ENCODE assay signal across 17 cellular contexts in the genomic region with DNA sequence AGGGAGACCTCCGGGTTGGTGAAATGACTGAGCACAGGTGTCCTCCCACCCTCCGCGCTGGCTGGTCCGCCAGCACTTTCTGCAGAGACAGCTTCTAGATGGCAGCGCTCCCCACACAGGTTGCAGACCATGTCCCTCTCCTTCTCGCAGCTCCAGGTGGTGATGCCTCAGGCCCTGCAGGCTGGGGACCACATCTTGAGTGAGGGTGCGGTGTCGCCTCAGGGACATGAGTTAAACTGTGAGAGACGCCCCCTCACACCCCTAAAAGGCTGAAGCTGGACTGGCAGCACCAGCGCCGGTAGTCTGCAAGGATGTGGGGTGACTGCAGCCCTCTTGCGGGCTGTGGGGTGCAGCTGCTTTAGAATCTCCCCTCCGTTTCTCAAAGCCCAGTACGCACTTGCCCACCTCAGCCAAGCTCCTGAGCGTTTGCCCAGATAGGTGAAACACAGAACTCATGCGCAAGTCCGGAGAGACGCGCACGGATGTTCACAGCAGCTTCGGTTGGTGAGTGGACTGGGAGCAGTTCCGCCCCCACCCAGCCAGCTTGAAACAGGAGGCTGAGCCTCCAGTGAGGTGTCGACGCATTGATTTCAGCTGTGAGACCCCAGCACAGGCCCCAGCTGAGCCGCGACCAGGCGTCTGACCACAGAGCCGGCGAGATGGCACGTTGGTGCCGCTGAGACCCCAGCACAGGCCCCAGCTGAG. TPM values are rescaled to one million over a fixed set of nuclear protein-coding genes. Genes with fewer than 3 reads are reported as not detected.
DNase-seq lines count a peak whose midpoint lies in the region; ATAC-seq, FAIRE-seq and TF ChIP-seq lines count a peak whose summit lies in the region.
"Had no signal": no experiment of that assay in that cellular context is flagged by ENCODE, and none has a peak within 500 bp of the region (broad histone marks: within the 10 kb centered on the region; RNA-seq: fewer than 3 reads in every experiment).

No MANE protein-coding gene starts in this region.

- H3K4me2 ChIP-seq in HepG2 (ENCODE audit: low read depth, low read length) = no peak overlapping the region
- no peak overlapping the region for H3K4me2 ChIP-seq in neuronal stem cell (ENCODE audit: insufficient read depth, low read length, poor library complexity, severe bottlenecking)

- H2BK5ac ChIP-seq in neuronal stem cell (ENCODE audit: low read length) = no peak overlapping the region

- H3K4me3 Mint-ChIP-seq in activated T-helper 2 cell treated with anti-CD3 and anti-CD28 coated beads, Interferon-gamma antibody, Interleukin-2, Interleukin-4, amounts not matched to agents 10 μg/mL and 5 μg/mL and 100 μg/mL, durations not matched to agents 14 hours and 24 hours and 36 hours (ENCODE audit: low read depth) = no peak overlapping the region
- H3K4me3 Mint-ChIP-seq: CD8-positive, alpha-beta T cell had no signal

- H4K8ac ChIP-seq in neuronal stem cell (ENCODE audit: low read depth, low read length) = no peak overlapping the region

- no peak for FAIRE-seq in HepG2 (lab: Jason Lieb, UNC)

- H3K4me1 Mint-ChIP-seq in activated T-helper 2 cell treated with anti-CD3 and anti-CD28 coated beads, Interferon-gamma antibody, Interleukin-2, Interleukin-4, amounts not matched to agents 10 μg/mL and 5 μg/mL and 100 μg/mL, durations not matched to agents 14 hours and 24 hours and 36 hours (ENCODE audit: low read depth) = no peaks in the 10 kb centered on the region

- POLR2A ChIA-PET in HepG2 (lab: Yijun Ruan, JAX) = no interaction called here

- H3K4me1 ChIP-seq in right lobe of liver (no peaks in the 10 kb centered on the region), HepG2 (ENCODE audit: insufficient read depth, low read length) (no peaks in the 10 kb centered on the region), neuronal stem cell (ENCODE audit: control insufficient read depth in 2 of 2, insufficient read depth in 1 of 2, low read depth in 1 of 2, low read length in 2 of 2) (no peaks in the 10 kb centered on the region)
- H3K4me1 ChIP-seq: BE2C had no signal

- 92% methylated on average over 10 of the region's 31 CpGs for WGBS in right lobe of liver (ENCODE audit: insufficient coverage, low coverage, low lambda C conversion rate, missing lambda C conversion rate)
- WGBS in HepG2 (ENCODE audit: low lambda C conversion rate) = 61% methylated on average over 13 of the region's 31 CpGs
- WGBS in neuronal stem cell (ENCODE audit: extremely low coverage in 2 of 2, insufficient read length in 2 of 2, insufficient replicate concordance in 1 of 2), 2 donors = no CpG with 5 or more reads among the region's 31 CpGs

- H3K9me3 Mint-ChIP-seq in activated T-helper 2 cell treated with anti-CD3 and anti-CD28 coated beads, Interferon-gamma antibody, Interleukin-2, Interleukin-4, amounts not matched to agents 10 μg/mL and 5 μg/mL and 100 μg/mL, durations not matched to agents 14 hours and 24 hours and 36 hours = peaks cover 13% of the 10 kb centered on the region
- H3K9me3 Mint-ChIP-seq: CD8-positive, alpha-beta T cell had no signal

- H3K9me3 ChIP-seq in right lobe of liver = no peaks in the 10 kb centered on the region
- no peaks in the 10 kb centered on the region for H3K9me3 ChIP-seq in HepG2 (ENCODE audit: low read length)
- H3K9me3 ChIP-seq in neuronal stem cell (replicated peaks in 1 of 2; ENCODE audit: control insufficient read depth in 2 of 2, insufficient read depth in 1 of 2, low read depth in 1 of 2, low read length in 2 of 2) = no peaks in the 10 kb centered on the region
- H3K9me3 ChIP-seq: BE2C had no signal

- H4K20me1 ChIP-seq in HepG2 (ENCODE audit: insufficient read depth, low read length) = no peaks in the 10 kb centered on the region

- no peaks in the 10 kb centered on the region for H3K36me3 Mint-ChIP-seq in activated T-helper 2 cell treated with anti-CD3 and anti-CD28 coated beads, Interferon-gamma antibody, Interleukin-2, Interleukin-4, amounts not matched to agents 10 μg/mL and 5 μg/mL and 100 μg/mL, durations not matched to agents 14 hours and 24 hours and 36 hours (ENCODE audit: low read depth)
- H3K36me3 Mint-ChIP-seq: CD8-positive, alpha-beta T cell had no signal

- no peak overlapping the region for H2BK120ac ChIP-seq in neuronal stem cell (ENCODE audit: low read depth, low read length)

- no peak overlapping the region for H2AK5ac ChIP-seq in neuronal stem cell (ENCODE audit: low read depth, low read length)

- no peaks in the 10 kb centered on the region for H3K27me3 ChIP-seq in right lobe of liver
- no peaks in the 10 kb centered on the region; a peak in 1 of 5 replicates for H3K27me3 ChIP-seq in HepG2 (ENCODE audit: control insufficient read depth in 1 of 2, insufficient read depth in 2 of 2, low read length in 2 of 2)
- H3K27me3 ChIP-seq in neuronal stem cell (ENCODE audit: control insufficient read depth in 3 of 3, insufficient read depth in 3 of 3, low read depth in 1 of 3, low read length in 3 of 3) = peaks cover 0 to 3% (median 0%) of the 10 kb centered on the region in 3 experiments
- H3K27me3 ChIP-seq: BE2C had no signal

- TF ChIP-seq POLR2A in right lobe of liver (IDR thresholded peaks at IDR 0.05) (no peak), HepG2 (IDR thresholded peaks at IDR 0.05; ENCODE audit: insufficient read depth in 1 of 2, low read depth in 2 of 2, low read length in 2 of 2) (no peak)

- H3K18ac ChIP-seq in neuronal stem cell (ENCODE audit: low read length) = peak overlapping the region; percentile 58

- peak overlapping the region; percentile 9 for H2BK15ac ChIP-seq in neuronal stem cell (ENCODE audit: low read length)

- H3K23ac ChIP-seq in neuronal stem cell (ENCODE audit: low read depth, low read length, poor library complexity) = peak overlapping the region; percentile 65

- peak in 2 of 3 donors; percentile 12 to 34 for DNase-seq in right lobe of liver
- no peak for DNase-seq in HepG2 (ENCODE audit: low spot score)
- peak; percentile 4 for DNase-seq in activated T-helper 2 cell treated with anti-CD3 and anti-CD28 coated beads, Interferon-gamma antibody, Interleukin-2, Interleukin-4, amounts not matched to agents 10 μg/mL and 5 μg/mL and 100 μg/mL, durations not matched to agents 14 hours and 24 hours and 36 hours (ENCODE audit: low spot score)
- DNase-seq in neuronal stem cell (ENCODE audit: low spot score) = no peak
- DNase-seq in anterior cingulate cortex (lab: John Stamatoyannopoulos, UW) = no peak
- DNase-seq in NCI-H1092 (lab: John Stamatoyannopoulos, UW) = no peak
- DNase-seq: BE2C, GF-D8, HCEC 1CT, IMR-90, NCI-H1417 treated with DMSO at 0.1 percent for 48 hours, NCI-H2029 treated with DMSO at 0.1 percent for 48 hours, NCI-H510A, Right ventricle myocardium superior had no signal

- no peak overlapping the region for H3K4ac ChIP-seq in neuronal stem cell (ENCODE audit: low read length)

- H3K27ac Mint-ChIP-seq in activated T-helper 2 cell treated with anti-CD3 and anti-CD28 coated beads, Interferon-gamma antibody, Interleukin-2, Interleukin-4, amounts not matched to agents 10 μg/mL and 5 μg/mL and 100 μg/mL, durations not matched to agents 14 hours and 24 hours and 36 hours = no peak overlapping the region
- H3K27ac Mint-ChIP-seq: CD8-positive, alpha-beta T cell had no signal

- in situ Hi-C loops in HepG2 (cut with HindIII; ENCODE audit: extremely low pct_ligation_motif_present, low pct_unique_long_range_greater_than_20kb) = no loop called here

- H3K14ac ChIP-seq in neuronal stem cell (ENCODE audit: low read length) = no peak overlapping the region

- H3K27me3 Mint-ChIP-seq in activated T-helper 2 cell treated with anti-CD3 and anti-CD28 coated beads, Interferon-gamma antibody, Interleukin-2, Interleukin-4, amounts not matched to agents 10 μg/mL and 5 μg/mL and 100 μg/mL, durations not matched to agents 14 hours and 24 hours and 36 hours (ENCODE audit: low read depth) = peaks cover 23% of the 10 kb centered on the region

- H3K36me3 ChIP-seq in right lobe of liver = no peaks in the 10 kb centered on the region
- H3K36me3 ChIP-seq in HepG2 (replicated peaks in 1 of 2; ENCODE audit: control insufficient read depth in 1 of 2, insufficient read depth in 2 of 2, low read length in 2 of 2) = no peaks in the 10 kb centered on the region
- H3K36me3 ChIP-seq in neuronal stem cell (replicated peaks in 1 of 2; ENCODE audit: control insufficient read depth in 2 of 2, insufficient read depth in 2 of 2, low read length in 2 of 2) = no peaks in the 10 kb centered on the region
- H3K36me3 ChIP-seq: BE2C had no signal

- ATAC-seq in right lobe of liver (no peak), HepG2 (no peak), GM21367 (IDR thresholded peaks at IDR 0.05; ENCODE audit: unreplicated experiment) (no peak)
- ATAC-seq: CD8-positive, alpha-beta T cell; Panc1 had no signal

- TF ChIP-seq CTCF in right lobe of liver (IDR thresholded peaks at IDR 0.05) (no peak), HepG2 (CRISPR knock-in tag; IDR thresholded peaks at IDR 0.05) (no peak)

- TF ChIP-seq EP300 in HepG2 (IDR thresholded peaks at IDR 0.05; ENCODE audit: low read depth in 2 of 2, low read length in 2 of 2) (no peak), HepG2 (CRISPR knock-in tag; IDR thresholded peaks at IDR 0.05; ENCODE audit: borderline replicate concordance) (no peak)

- H2BK12ac ChIP-seq in neuronal stem cell (ENCODE audit: low read length) = no peak overlapping the region

- BruUV-seq in HepG2 (replicated peaks; lab: Mats Ljungman, UMichigan) = no TSS peak

- CTCF ChIA-PET in HepG2 (lab: Yijun Ruan, JAX; ENCODE audit: low intra/inter-chr PET ratio, low total read pairs) = no interaction called here

- H3K4me3 ChIP-seq in right lobe of liver = no peak overlapping the region
- no peak overlapping the region for H3K4me3 ChIP-seq in HepG2 (replicated peaks in 1 of 3; ENCODE audit: insufficient read depth in 1 of 3, low read depth in 2 of 3, low read length in 3 of 3)
- no peak overlapping the region for H3K4me3 ChIP-seq in neuronal stem cell (ENCODE audit: low read length in 2 of 2)

- H3K27ac ChIP-seq in right lobe of liver (no peak overlapping the region), HepG2 (ENCODE audit: extremely low read length, insufficient read depth, low read length) (no peak overlapping the region), neuronal stem cell (replicated peaks; ENCODE audit: low read length) (no peak overlapping the region)

- no peaks in the 10 kb centered on the region for H3K79me2 ChIP-seq in HepG2 (ENCODE audit: insufficient read depth, low read length)

- intact Hi-C loops in right lobe of liver (cut with DNase I) (loop anchor here in 1 of 2 donors (10.0 kb wide), 1 partner anchor 55 kb away; no protein-coding TSS in a partner anchor), HepG2 (cut with micrococcal nuclease; ENCODE audit: unreplicated experiment) (no loop called here)
- intact Hi-C loops in activated T-helper 2 cell treated with anti-CD3 and anti-CD28 coated beads, Interferon-gamma antibody, Interleukin-2, Interleukin-4, amounts not matched to agents 10 μg/mL and 5 μg/mL and 100 μg/mL, durations not matched to agents 14 hours and 24 hours and 36 hours (cut with micrococcal nuclease) = no loop called here

- H2AFZ ChIP-seq in HepG2 (ENCODE audit: low read length) (no peak overlapping the region), neuronal stem cell (ENCODE audit: low read length) (no peak overlapping the region)

- H4K91ac ChIP-seq in neuronal stem cell (ENCODE audit: low read depth, low read length, poor library complexity) = no peak overlapping the region

- TF ChIP-seq RAD21 in HepG2 (CRISPR knock-in tag; IDR thresholded peaks at IDR 0.05) = no peak

- H3K9ac ChIP-seq in HepG2 (ENCODE audit: insufficient read depth, low read depth, low read length) = no peak overlapping the region
- no peak overlapping the region for H3K9ac ChIP-seq in neuronal stem cell (ENCODE audit: low read depth, low read length, poor library complexity)

- no peaks in the 10 kb centered on the region for H3K79me1 ChIP-seq in neuronal stem cell (ENCODE audit: low read depth, low read length)

RNA-seq across cellular contexts. Expression of a gene that starts 28.5 kb away (rescaled TPM):
- total RNA-seq in right lobe of liver (10 to 100 TPM; 28.2 to 79.9 (median 51.1) TPM), HepG2 (2016; rRNA removed; fragmentation: Illumina TruSeq; extraction: Trizol) (0.46 and 3.1 TPM in 2 replicates)
- total RNA-seq in HepG2 (2016; cell fraction: cytosol; rRNA removed; fragmentation: Illumina TruSeq; extraction: Trizol; ENCODE audit: low read depth) = 0.09 and 0.40 TPM in 2 replicates
- total RNA-seq in HepG2 (2016; cell fraction: insoluble cytoplasmic fraction; rRNA removed; fragmentation: Illumina TruSeq; extraction: Trizol) = 0.55 and 4.3 TPM in 2 replicates
- 0.28 and 0.41 TPM in 2 replicates for total RNA-seq in HepG2 (2016; cell fraction: membrane; rRNA removed; fragmentation: Illumina TruSeq; extraction: Trizol)
- total RNA-seq in HepG2 (2016; cell fraction: nucleus; rRNA removed; fragmentation: Illumina TruSeq; extraction: Trizol) = 4.1 and 6.4 TPM in 2 replicates
- 4.8 and 9.8 TPM in 2 replicates for polyA plus RNA-seq in HepG2 (2011; rRNA removed)
- 2.4 TPM in 2 replicates for polyA plus RNA-seq in HepG2 (2011; cell fraction: cytosol; rRNA removed)
- polyA plus RNA-seq in HepG2 (2011; cell fraction: nucleus; rRNA removed) = 190 and 201 TPM in 2 replicates
- 10.0 and 14.2 TPM in 2 replicates for polyA plus RNA-seq in HepG2 (2012)
- polyA plus RNA-seq in HepG2 (2016; cell fraction: cytosol; fragmentation: Illumina TruSeq; extraction: Trizol; ENCODE audit: low read depth) = 0.17 TPM in 2 replicates
- polyA plus RNA-seq in HepG2 (2016; cell fraction: insoluble cytoplasmic fraction; fragmentation: Illumina TruSeq; extraction: Trizol; ENCODE audit: low read depth) = 0.58 and 1.7 TPM in 2 replicates
- 0.13 and 0.28 TPM in 2 replicates for polyA plus RNA-seq in HepG2 (2016; cell fraction: membrane; fragmentation: Illumina TruSeq; extraction: Trizol; ENCODE audit: low read depth)
- 20.5 and 25.0 TPM in 2 replicates for polyA plus RNA-seq in HepG2 (2016; cell fraction: nucleus; fragmentation: Illumina TruSeq; extraction: Trizol; ENCODE audit: insufficient read depth, low read depth)
- polyA minus RNA-seq in HepG2 (2011; rRNA and poly(A)+ RNA removed; ENCODE audit: low replicate concordance) = 0.07 and 11.2 TPM in 2 replicates
- 1.1 and 1.8 TPM in 2 replicates for polyA minus RNA-seq in HepG2 (2011; cell fraction: cytosol; rRNA and poly(A)+ RNA removed)
- 3.9 and 6.7 TPM in 2 replicates for polyA minus RNA-seq in HepG2 (2011; cell fraction: nucleus; rRNA and poly(A)+ RNA removed)
- total RNA-seq in activated T-helper 2 cell treated with anti-CD3 and anti-CD28 coated beads, Interferon-gamma antibody, Interleukin-2, Interleukin-4, amounts not matched to agents 10 μg/mL and 5 μg/mL and 100 μg/mL, durations not matched to agents 14 hours and 24 hours and 36 hours = 0.23 and 0.37 TPM in 2 replicates
- polyA plus RNA-seq in neuronal stem cell (2013, experiment 1 of 2) = 54.3 TPM
- 53.4 TPM for polyA plus RNA-seq in neuronal stem cell (2013, experiment 2 of 2)

Comparison
In these comparisons a context has a peak if more than half of its experiments do, and no peak if none do; other contexts are left out.
1. DNase-seq: peak in right lobe of liver (2 of 3) and activated T-helper 2 cell treated with anti-CD3 and anti-CD28 coated beads, Interferon-gamma antibody, Interleukin-2, Interleukin-4, amounts not matched to agents 10 μg/mL and 5 μg/mL and 100 μg/mL, durations not matched to agents 14 hours and 24 hours and 36 hours (single experiment); none in HepG2 (single experiment), neuronal stem cell (single experiment), anterior cingulate cortex (0 of 58) and NCI-H1092 (single experiment).